31 cellular contexts compared by ENCODE assay signal in genomic region chr10:7752251-7752650, GRCh38. TPM values are rescaled to one million over a fixed set of nuclear protein-coding genes. Genes with fewer than 3 reads are reported as not detected.
"Had no signal": no experiment of that assay in that cellular context is flagged by ENCODE, and none has a peak within 500 bp of the region (broad histone marks: within the 10 kb centered on the region; RNA-seq: fewer than 3 reads in every experiment).

No MANE protein-coding gene starts in this region.

- H3K27ac Mint-ChIP-seq: stimulated activated effector memory CD8-positive, alpha-beta T cell treated with anti-CD3 and anti-CD28 coated beads, Interleukin-12 subunit alpha, Interleukin-12 subunit beta, amount 100 ng/mL, for 72 hours; stimulated activated memory B cell treated with anti-CD40 and anti-IgM and Interleukin-4, amounts not matched to agents 10 μg/mL and 1 μg/mL and 100 μg/mL, for 72 hours; stimulated activated naive B cell treated with anti-CD40 and anti-IgM and Interleukin-4, amounts not matched to agents 10 μg/mL and 1 μg/mL and 100 μg/mL, for 72 hours; stimulated activated naive CD8-positive, alpha-beta T cell treated with anti-CD3 and anti-CD28 coated beads, Interleukin-15, amount 100 ng/mL, for 72 hours; stimulated activated naive CD8-positive, alpha-beta T cell treated with anti-CD3 and anti-CD28 coated beads, Interleukin-15, Interleukin-2, amounts not matched to agents 100 ng/mL and 50 ng/mL, for 24 hours; type B pancreatic cell had no signal

- FAIRE-seq: urothelium cell line had no signal

- H3K36me3 ChIP-seq: uterus had no signal

- ATAC-seq: stimulated activated effector memory CD8-positive, alpha-beta T cell treated with anti-CD3 and anti-CD28 coated beads, Interleukin-12 subunit alpha, Interleukin-12 subunit beta, amount 100 ng/mL, for 72 hours; stimulated activated memory B cell treated with anti-CD40 and anti-IgM and Interleukin-4, amounts not matched to agents 10 μg/mL and 1 μg/mL and 100 μg/mL, for 72 hours; stimulated activated naive B cell treated with anti-CD40 and anti-IgM and Interleukin-4, amounts not matched to agents 10 μg/mL and 1 μg/mL and 100 μg/mL, for 72 hours; stimulated activated naive CD8-positive, alpha-beta T cell treated with anti-CD3 and anti-CD28 coated beads, Interleukin-15, amount 100 ng/mL, for 72 hours; stimulated activated naive CD8-positive, alpha-beta T cell treated with anti-CD3 and anti-CD28 coated beads, Interleukin-15, Interleukin-2, amounts not matched to agents 100 U/mL and 50 U/mL, for 24 hours; upper lobe of right lung had no signal

- H3K27me3 Mint-ChIP-seq: stimulated activated memory B cell treated with anti-CD40 and anti-IgM and Interleukin-4, amounts not matched to agents 10 μg/mL and 1 μg/mL and 100 μg/mL, for 72 hours; stimulated activated naive B cell treated with anti-CD40 and anti-IgM and Interleukin-4, amounts not matched to agents 10 μg/mL and 1 μg/mL and 100 μg/mL, for 72 hours; stimulated activated naive CD8-positive, alpha-beta T cell treated with anti-CD3 and anti-CD28 coated beads, Interleukin-15, amount 100 ng/mL, for 72 hours; stimulated activated naive CD8-positive, alpha-beta T cell treated with anti-CD3 and anti-CD28 coated beads, Interleukin-15, Interleukin-2, amounts not matched to agents 100 ng/mL and 50 ng/mL, for 24 hours; type B pancreatic cell had no signal

- H3K4me3 Mint-ChIP-seq: stimulated activated effector memory CD8-positive, alpha-beta T cell treated with anti-CD3 and anti-CD28 coated beads, Interleukin-12 subunit alpha, Interleukin-12 subunit beta, amount 100 ng/mL, for 72 hours; stimulated activated memory B cell treated with anti-CD40 and anti-IgM and Interleukin-4, amounts not matched to agents 10 μg/mL and 1 μg/mL and 100 μg/mL, for 72 hours; stimulated activated naive B cell treated with anti-CD40 and anti-IgM and Interleukin-4, amounts not matched to agents 10 μg/mL and 1 μg/mL and 100 μg/mL, for 72 hours; stimulated activated naive CD8-positive, alpha-beta T cell treated with anti-CD3 and anti-CD28 coated beads, Interleukin-15, amount 100 ng/mL, for 72 hours; stimulated activated naive CD8-positive, alpha-beta T cell treated with anti-CD3 and anti-CD28 coated beads, Interleukin-15, Interleukin-2, amounts not matched to agents 100 ng/mL and 50 ng/mL, for 24 hours; type B pancreatic cell had no signal

- H3K4me1 ChIP-seq: stomach, suprapubic skin, testis, thyroid gland, tibial artery, tibial nerve, transverse colon, upper lobe of left lung, upper lobe of right lung, uterus, vagina had no signal

- DNase-seq: stimulated activated CD4-positive, alpha-beta T cell treated with anti-CD3 and anti-CD28 coated beads, Interleukin-2, amount 100 ng/mL, for 48 hours; stimulated activated CD4-positive, alpha-beta T cell treated with anti-CD3 and anti-CD28 coated beads, Interleukin-4, amount 100 ng/mL, for 1 hour; stimulated activated CD4-positive, alpha-beta T cell treated with anti-CD3 and anti-CD28 coated beads, Interleukin-4, amount 100 ng/mL, for 24 hours; stimulated activated CD4-positive, alpha-beta T cell treated with anti-CD3 and anti-CD28 coated beads, Interleukin-4, amount 100 ng/mL, for 4 hours; stimulated activated CD8-positive, alpha-beta memory T cell treated with anti-CD3 and anti-CD28 coated beads, Interleukin-4, amount 100 ng/mL, for 48 hours; stimulated activated naive B cell treated with anti-CD40 and anti-IgM and Interleukin-4, amounts not matched to agents 10 μg/mL and 1 μg/mL and 100 μg/mL, for 72 hours; stimulated activated naive CD4-positive, alpha-beta T cell; stimulated activated naive CD4-positive, alpha-beta T cell treated with Interleukin-2 at 50 U/mL for 16 hours; stimulated activated naive CD8-positive, alpha-beta T cell treated with anti-CD3 and anti-CD28 coated beads, Interleukin-15, amount 100 ng/mL, for 72 hours; stimulated activated naive CD8-positive, alpha-beta T cell treated with anti-CD3 and anti-CD28 coated beads, Interleukin-15, Interleukin-2, amounts not matched to agents 100 U/mL and 50 U/mL, for 24 hours; stomach; substantia nigra; testis; thyroid gland; tibial artery; transverse colon; trophoblast cell; upper lobe of left lung; upper lobe of right lung; uterus had no signal

- H3K4me1 Mint-ChIP-seq: stimulated activated effector memory CD8-positive, alpha-beta T cell treated with anti-CD3 and anti-CD28 coated beads, Interleukin-12 subunit alpha, Interleukin-12 subunit beta, amount 100 ng/mL, for 72 hours; stimulated activated memory B cell treated with anti-CD40 and anti-IgM and Interleukin-4, amounts not matched to agents 10 μg/mL and 1 μg/mL and 100 μg/mL, for 72 hours; stimulated activated naive B cell treated with anti-CD40 and anti-IgM and Interleukin-4, amounts not matched to agents 10 μg/mL and 1 μg/mL and 100 μg/mL, for 72 hours; stimulated activated naive CD8-positive, alpha-beta T cell treated with anti-CD3 and anti-CD28 coated beads, Interleukin-15, amount 100 ng/mL, for 72 hours had no signal

- H3K27me3 ChIP-seq: stomach, suprapubic skin, testis, thyroid gland, tibial artery, tibial nerve, transverse colon, upper lobe of left lung, upper lobe of right lung, uterus, vagina had no signal

- H3K27ac ChIP-seq: stomach, suprapubic skin, testis, thoracic aorta, thyroid gland, tibial artery, tibial nerve, transverse colon, upper lobe of left lung, upper lobe of right lung, uterus, vagina had no signal

- H3K4me3 ChIP-seq: stomach, suprapubic skin, testis, thoracic aorta, thyroid gland, tibial artery, tibial nerve, transverse colon, upper lobe of left lung, upper lobe of right lung, uterus, vagina had no signal

- H3K9me3 ChIP-seq: stomach, suprapubic skin, testis, thoracic aorta, thyroid gland, tibial artery, transverse colon, upper lobe of left lung, upper lobe of right lung, uterus, vagina had no signal

- H3K9me3 Mint-ChIP-seq: stimulated activated effector memory CD8-positive, alpha-beta T cell treated with anti-CD3 and anti-CD28 coated beads, Interleukin-12 subunit alpha, Interleukin-12 subunit beta, amount 100 ng/mL, for 72 hours; stimulated activated memory B cell treated with anti-CD40 and anti-IgM and Interleukin-4, amounts not matched to agents 10 μg/mL and 1 μg/mL and 100 μg/mL, for 72 hours; stimulated activated naive B cell treated with anti-CD40 and anti-IgM and Interleukin-4, amounts not matched to agents 10 μg/mL and 1 μg/mL and 100 μg/mL, for 72 hours; stimulated activated naive CD8-positive, alpha-beta T cell treated with anti-CD3 and anti-CD28 coated beads, Interleukin-15, amount 100 ng/mL, for 72 hours; stimulated activated naive CD8-positive, alpha-beta T cell treated with anti-CD3 and anti-CD28 coated beads, Interleukin-15, Interleukin-2, amounts not matched to agents 100 ng/mL and 50 ng/mL, for 24 hours; type B pancreatic cell had no signal

RNA-seq across cellular contexts. Expression of gene ITIH2, which starts 49.1 kb away (rescaled TPM):
- total RNA-seq: subcutaneous adipose tissue, thoracic aorta, thyroid gland, tibial nerve, transverse colon, ureter, vagina had no signal
